22 cellular contexts compared by ENCODE assay signal in the genomic region with DNA sequence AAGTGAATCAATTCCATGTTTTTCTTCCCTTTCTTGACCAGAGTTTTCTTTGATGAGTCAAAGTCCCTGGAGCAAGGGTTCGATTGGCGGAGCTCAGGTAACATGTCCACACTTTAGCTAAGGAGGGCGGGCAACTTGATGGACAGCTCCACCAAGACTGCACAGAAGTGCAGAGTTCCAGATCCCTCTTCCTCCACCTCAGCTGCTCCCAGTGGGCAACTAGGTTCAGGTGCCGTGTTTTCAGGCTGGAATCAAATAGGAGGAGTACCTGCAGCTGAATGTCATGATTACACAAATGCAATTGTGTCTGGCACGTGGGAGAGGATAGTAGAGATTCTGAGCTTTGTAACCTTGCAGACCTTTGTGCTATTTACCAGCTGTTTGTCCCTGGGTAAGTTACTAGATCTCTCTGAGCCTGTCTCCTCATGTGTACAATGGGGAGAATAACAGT. TPM values are rescaled to one million over a fixed set of nuclear protein-coding genes. Genes with fewer than 3 reads are reported as not detected.
DNase-seq lines count a peak whose midpoint lies in the region; ATAC-seq and TF ChIP-seq lines count a peak whose summit lies in the region.
"Had no signal": no experiment of that assay in that cellular context is flagged by ENCODE, and none has a peak within 500 bp of the region (broad histone marks: within the 10 kb centered on the region; RNA-seq: fewer than 3 reads in every experiment).

No MANE protein-coding gene starts in this region.

- H3K27me3 ChIP-seq in CD4-positive, alpha-beta memory T cell (ENCODE audit: insufficient read depth, low read length), result no peaks in the 10 kb centered on the region
- H3K27me3 ChIP-seq in osteoblast (ENCODE audit: insufficient read depth, low read length), result peaks cover 2% of the 10 kb centered on the region
- H3K27me3 ChIP-seq: esophagus squamous epithelium, SJSA1 had no signal

- H3K4me1 Mint-ChIP-seq in CD4-positive, alpha-beta memory T cell, result peaks cover 31 to 64% (median 48%) of the 10 kb centered on the region in 4 donors
- peaks cover 33% of the 10 kb centered on the region for H3K4me1 Mint-ChIP-seq in activated T-helper 17 cell treated with anti-CD3 and anti-CD28 coated beads, Interleukin-2, amount 50 U/mL, for 72 hours
- peaks cover 33% of the 10 kb centered on the region for H3K4me1 Mint-ChIP-seq in mesothelial cell of epicardium

- DNase-seq in CD4-positive, alpha-beta memory T cell, result no peak
- DNase-seq in HT-29 (ENCODE audit: low spot score) (peak; percentile 16), mesothelial cell of epicardium (ENCODE audit: low spot score in 2 of 2, unreplicated experiment in 2 of 2) (no peak), osteoblast (ENCODE audit: insufficient read length, low spot score, missing footprints) (no peak), A172 (ENCODE audit: low spot score) (no peak), OCI-M2 (lab: John Stamatoyannopoulos, UW; ENCODE audit: unreplicated experiment) (no peak)
- DNase-seq: activated CD4-positive, alpha-beta T cell treated with anti-CD3 and anti-CD28 coated beads, Interleukin-2, amount 50 U/mL, for 4 hours; activated gamma-delta T cell treated with Interleukin-2 at 50 U/mL for 16 hours; amygdala; esophagus squamous epithelium; HFFc6; IMR-90; naive B cell; NCI-H187 treated with DMSO at 0.1 percent for 48 hours; NCI-H2227 treated with DMSO at 0.1 percent for 48 hours; NCI-H748 treated with DMSO at 0.1 percent for 48 hours; stimulated activated naive B cell treated with anti-CD40 and anti-IgM and Interleukin-4, amounts not matched to agents 10 μg/mL and 1 μg/mL and 100 μg/mL, for 72 hours; WERI-Rb-1 had no signal

- H3K27me3 Mint-ChIP-seq in CD4-positive, alpha-beta memory T cell, result peaks cover 0 to 7% of the 10 kb centered on the region in 2 donors
- peaks cover 3% of the 10 kb centered on the region for H3K27me3 Mint-ChIP-seq in activated T-helper 17 cell treated with anti-CD3 and anti-CD28 coated beads, Interleukin-2, amount 50 U/mL, for 72 hours
- H3K27me3 Mint-ChIP-seq in mesothelial cell of epicardium (ENCODE audit: low read depth), result peaks cover 4% of the 10 kb centered on the region

- no peak overlapping the region for H3K4me3 Mint-ChIP-seq in CD4-positive, alpha-beta memory T cell
- H3K4me3 Mint-ChIP-seq in activated T-helper 17 cell treated with anti-CD3 and anti-CD28 coated beads, Interleukin-2, amount 50 U/mL, for 72 hours, result peak overlapping the region; percentile 90
- peak overlapping the region; percentile 90 for H3K4me3 Mint-ChIP-seq in mesothelial cell of epicardium
- H3K4me3 Mint-ChIP-seq: stimulated activated naive B cell treated with anti-CD40 and anti-IgM and Interleukin-4, amounts not matched to agents 10 μg/mL and 1 μg/mL and 100 μg/mL, for 72 hours had no signal

- H3K79me2 ChIP-seq in osteoblast (ENCODE audit: insufficient read depth, low read length), result peaks cover 24% of the 10 kb centered on the region

- peak overlapping the region in 6 of 7 donors; percentile 42 to 99 (median 96) for H3K27ac Mint-ChIP-seq in CD4-positive, alpha-beta memory T cell
- no peak overlapping the region for H3K27ac Mint-ChIP-seq in activated T-helper 17 cell treated with anti-CD3 and anti-CD28 coated beads, Interleukin-2, amount 50 U/mL, for 72 hours
- H3K27ac Mint-ChIP-seq in mesothelial cell of epicardium, result no peak overlapping the region
- H3K27ac Mint-ChIP-seq: HFFc6; memory B cell; stimulated activated naive B cell treated with anti-CD40 and anti-IgM and Interleukin-4, amounts not matched to agents 10 μg/mL and 1 μg/mL and 100 μg/mL, for 72 hours had no signal

- H3K36me3 ChIP-seq in CD4-positive, alpha-beta memory T cell (ENCODE audit: insufficient read depth, low read length), result no peaks in the 10 kb centered on the region
- H3K36me3 ChIP-seq in osteoblast (ENCODE audit: insufficient read depth, low read length), result no peaks in the 10 kb centered on the region
- H3K36me3 ChIP-seq: esophagus squamous epithelium, thoracic aorta had no signal

- intact Hi-C loops in CD4-positive, alpha-beta memory T cell (cut with micrococcal nuclease), result no loop called here

- H3K36me3 Mint-ChIP-seq in CD4-positive, alpha-beta memory T cell, result peaks cover 3 to 19% of the 10 kb centered on the region in 2 donors
- H3K36me3 Mint-ChIP-seq in activated T-helper 17 cell treated with anti-CD3 and anti-CD28 coated beads, Interleukin-2, amount 50 U/mL, for 72 hours (ENCODE audit: low read depth), result peaks cover 13% of the 10 kb centered on the region
- no peaks in the 10 kb centered on the region for H3K36me3 Mint-ChIP-seq in mesothelial cell of epicardium
- H3K36me3 Mint-ChIP-seq: memory B cell; naive B cell; stimulated activated naive B cell treated with anti-CD40 and anti-IgM and Interleukin-4, amounts not matched to agents 10 μg/mL and 1 μg/mL and 100 μg/mL, for 72 hours had no signal

- no peak for ATAC-seq in activated T-helper 17 cell treated with anti-CD3 and anti-CD28 coated beads, Interleukin-2, amount 50 U/mL, for 72 hours (replicated peaks)
- ATAC-seq: stimulated activated naive B cell treated with anti-CD40 and anti-IgM and Interleukin-4, amounts not matched to agents 10 μg/mL and 1 μg/mL and 100 μg/mL, for 72 hours had no signal

- H4K20me1 ChIP-seq in osteoblast (ENCODE audit: insufficient read depth, low read length), result peaks cover 6% of the 10 kb centered on the region

- H2AFZ ChIP-seq in osteoblast (ENCODE audit: low read length), result no peak overlapping the region

- no peak for TF ChIP-seq CTCF in mesothelial cell of epicardium (IDR thresholded peaks at IDR 0.05; ENCODE audit: unreplicated experiment)
- no peak for TF ChIP-seq CTCF in osteoblast (IDR thresholded peaks at IDR 0.05; ENCODE audit: extremely low read depth, low read depth, low read length)

- POLR2A ChIA-PET in CD4-positive, alpha-beta memory T cell (lab: Charles Lee; ENCODE audit: partially characterized antibody), result interaction anchor here (1.2 to 3.4 kb wide), 2 partner anchors 8 to 60 kb away, joined by 4 to 17 read pairs; no protein-coding TSS in a partner anchor

- H3K4me2 ChIP-seq in osteoblast (ENCODE audit: insufficient read depth, low read length), result no peak overlapping the region

- H3K9me3 ChIP-seq in CD4-positive, alpha-beta memory T cell (ENCODE audit: control insufficient read depth in 1 of 2, low read length in 2 of 2), result no peaks in the 10 kb centered on the region
- no peaks in the 10 kb centered on the region for H3K9me3 ChIP-seq in osteoblast (ENCODE audit: low read depth, low read length)
- H3K9me3 ChIP-seq: esophagus squamous epithelium, SJSA1, thoracic aorta had no signal

- no peak overlapping the region for H3K27ac ChIP-seq in CD4-positive, alpha-beta memory T cell (ENCODE audit: low read depth, low read length)
- no peak overlapping the region for H3K27ac ChIP-seq in osteoblast (ENCODE audit: low read depth, low read length)
- H3K27ac ChIP-seq: SJSA1, thoracic aorta, WERI-Rb-1 had no signal

- CTCF ChIA-PET in CD4-positive, alpha-beta memory T cell (lab: Charles Lee; ENCODE audit: partially characterized antibody), result interaction anchor here (0.7 to 3.9 kb wide), 5 partner anchors 27 to 94 kb away, joined by 3 to 27 read pairs (median 4); no protein-coding TSS in a partner anchor

- H3K4me3 ChIP-seq in CD4-positive, alpha-beta memory T cell (ENCODE audit: low read length in 2 of 2), result no peak overlapping the region
- H3K4me3 ChIP-seq in osteoblast (ENCODE audit: insufficient read depth, low read length), result no peak overlapping the region
- H3K4me3 ChIP-seq: SJSA1, thoracic aorta had no signal

- H3K4me1 ChIP-seq in CD4-positive, alpha-beta memory T cell (ENCODE audit: insufficient read depth, low read length), result peaks cover 44% of the 10 kb centered on the region
- H3K4me1 ChIP-seq in osteoblast (ENCODE audit: insufficient read depth, low read length), result peaks cover 19% of the 10 kb centered on the region

- H3K9me3 Mint-ChIP-seq in CD4-positive, alpha-beta memory T cell, result no peaks in the 10 kb centered on the region
- H3K9me3 Mint-ChIP-seq in activated T-helper 17 cell treated with anti-CD3 and anti-CD28 coated beads, Interleukin-2, amount 50 U/mL, for 72 hours, result no peaks in the 10 kb centered on the region
- H3K9me3 Mint-ChIP-seq in mesothelial cell of epicardium, result no peaks in the 10 kb centered on the region
- H3K9me3 Mint-ChIP-seq: HFFc6; memory B cell; naive B cell; stimulated activated naive B cell treated with anti-CD40 and anti-IgM and Interleukin-4, amounts not matched to agents 10 μg/mL and 1 μg/mL and 100 μg/mL, for 72 hours had no signal

RNA-seq across cellular contexts. Expression of gene ELMO2, which starts 1.9 kb away (rescaled TPM):
- 10 to 100 TPM; 65.1 to 70.7 TPM for total RNA-seq in CD4-positive, alpha-beta memory T cell
- polyA plus RNA-seq in CD4-positive, alpha-beta memory T cell, result 10 to 100 TPM; 52.5 to 98.9 TPM
- 28.6 and 35.2 TPM in 2 replicates for total RNA-seq in HT-29 (2014; rRNA removed; shearing (Covaris generic))
- 10 to 100 TPM; 54.6 to 57.2 TPM for total RNA-seq in activated T-helper 17 cell treated with anti-CD3 and anti-CD28 coated beads, Interleukin-2, amount 50 U/mL, for 72 hours
- total RNA-seq in mesothelial cell of epicardium, result 53.2 to 56.5 TPM (median 54.2 TPM) in 3 replicates
- 39.8 and 46.7 TPM in 2 replicates for total RNA-seq in osteoblast
- 33.4 and 44.9 TPM in 2 replicates for total RNA-seq in A172 (2014; rRNA removed; shearing (Covaris generic))

Comparison
In these comparisons a context has a peak if more than half of its experiments do, and no peak if none do; other contexts are left out.
1. H3K27ac Mint-ChIP-seq: peak in CD4-positive, alpha-beta memory T cell (6 of 7); none in activated T-helper 17 cell treated with anti-CD3 and anti-CD28 coated beads, Interleukin-2, amount 50 U/mL, for 72 hours (single experiment) and mesothelial cell of epicardium (single experiment).
2. H3K4me3 Mint-ChIP-seq: peak in activated T-helper 17 cell treated with anti-CD3 and anti-CD28 coated beads, Interleukin-2, amount 50 U/mL, for 72 hours (single experiment) and mesothelial cell of epicardium (single experiment); none in CD4-positive, alpha-beta memory T cell (0 of 8).